In the genomic region with DNA sequence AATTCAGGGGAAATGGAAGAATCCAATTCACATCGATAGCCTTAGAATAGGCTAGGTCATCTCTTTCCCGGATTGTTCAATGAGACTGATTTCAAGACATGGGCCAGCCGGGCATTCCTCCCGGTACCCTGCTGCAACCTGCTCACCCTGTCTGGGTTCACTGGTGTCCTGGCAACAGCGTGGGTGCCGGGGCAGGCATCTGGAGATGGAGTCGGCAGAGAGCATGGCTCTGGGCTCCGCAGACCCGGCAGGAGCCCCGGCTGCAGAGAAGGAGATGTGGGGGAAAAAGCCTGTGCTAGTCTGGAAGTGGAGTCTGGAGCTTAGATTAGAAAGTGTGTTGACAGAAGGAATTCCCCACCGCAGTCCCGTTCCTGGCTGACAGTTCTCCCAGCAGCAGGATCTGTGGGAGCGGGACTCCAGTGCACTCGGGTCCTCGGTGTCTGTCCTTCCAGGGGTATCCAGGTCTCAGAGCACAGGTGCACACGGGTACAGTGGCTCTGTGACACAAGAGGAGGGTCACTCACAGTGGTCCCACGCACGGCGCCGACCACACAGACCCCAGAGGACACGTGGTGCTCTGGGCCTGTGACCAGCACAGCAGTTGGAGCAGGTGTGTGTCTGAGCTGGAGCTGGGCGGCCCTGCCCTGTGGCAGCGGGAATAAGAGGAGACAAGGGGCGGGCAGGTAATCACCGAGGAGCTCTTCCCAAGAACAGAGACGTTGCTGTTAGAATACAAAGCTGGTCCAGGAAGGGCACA, we compare ENCODE assay signal across 26 cellular contexts.
DNase-seq lines count a peak whose midpoint lies in the region; ATAC-seq and TF ChIP-seq lines count a peak whose summit lies in the region.
"Had no signal": no experiment of that assay in that cellular context is flagged by ENCODE, and none has a peak within 500 bp of the region (broad histone marks: within the 10 kb centered on the region; RNA-seq: fewer than 3 reads in every experiment).

No MANE protein-coding gene starts in this region.

- peak overlapping the region; percentile 44 for H2BK120ac ChIP-seq in trophoblast cell (ENCODE audit: insufficient read depth, low read length, poor library complexity)

- peak overlapping the region; percentile 81 for H2BK12ac ChIP-seq in trophoblast cell (ENCODE audit: low read length)

- no peak for DNase-seq in activated naive CD4-positive, alpha-beta T cell treated with anti-CD3 and anti-CD28 coated beads, Interleukin-2, amount 10 ng/mL, durations not matched to agents 7 days and 5 days
- no peak for DNase-seq in Panc1 (ENCODE audit: low read depth, low spot score)
- DNase-seq in trophoblast cell = no peak
- no peak for DNase-seq in progenitor cell of endocrine pancreas (ENCODE audit: low spot score, unreplicated experiment)
- DNase-seq in NCI-H748 treated with DMSO at 0.1 percent for 48 hours (lab: John Stamatoyannopoulos, UW) = no peak
- DNase-seq in brain microvascular endothelial cell = no peak
- DNase-seq: 8988T; ACHN; Calu3; DMS79 treated with DMSO at 0.1 percent for 48 hours; GF-D8; HCEC 1CT; Karpas-422; NCI-H1092 treated with DMSO at 0.1 percent for 48 hours; NCI-H1436; NCI-H187; NCI-H2081 treated with DMSO at 0.1 percent for 48 hours; NCI-H2171 treated with DMSO at 0.1 percent for 48 hours; NCI-H345; NCI-H510A treated with DMSO at 0.1 percent for 48 hours; NK-92 treated with Interleukin-12 subunit alpha and Interleukin-12 subunit beta, amount 100 ng/mL, for 24 hours; PC-3 had no signal

- no peak for ATAC-seq in Panc1
- ATAC-seq: PC-3, Right ventricle myocardium inferior had no signal

- POLR2A ChIA-PET in Panc1 (lab: Charles Lee) = interaction anchor here (0.6 kb wide), 1 partner anchor 1583 kb away, joined by 3 read pairs; no protein-coding TSS in a partner anchor

- peaks cover 17% of the 10 kb centered on the region for H3K79me1 ChIP-seq in trophoblast cell (ENCODE audit: low read length)

- peak overlapping the region; percentile 44; the same call in 1 of the 2 replicates for H3K27ac ChIP-seq in Panc1 (ENCODE audit: low read length)
- H3K27ac ChIP-seq in trophoblast cell (ENCODE audit: low read depth, low read length) = no peak overlapping the region
- no peak overlapping the region for H3K27ac ChIP-seq in brain microvascular endothelial cell
- H3K27ac ChIP-seq: SJSA1 had no signal

- no peaks in the 10 kb centered on the region for H3K9me3 Mint-ChIP-seq in activated naive CD4-positive, alpha-beta T cell treated with anti-CD3 and anti-CD28 coated beads, Interleukin-2, amount 50 U/mL, for 24 hours
- no peaks in the 10 kb centered on the region for H3K9me3 Mint-ChIP-seq in activated naive CD4-positive, alpha-beta T cell treated with anti-CD3 and anti-CD28 coated beads, Interleukin-2, amount 10 ng/mL, durations not matched to agents 7 days and 5 days
- H3K9me3 Mint-ChIP-seq in dendritic cell treated with granulocyte-macrophage colony-stimulating factor and Interleukin-4, amounts not matched to agents 40 ng/mL and 50 ng/mL, for 4 days = no peaks in the 10 kb centered on the region
- peaks cover 5% of the 10 kb centered on the region for H3K9me3 Mint-ChIP-seq in progenitor cell of endocrine pancreas (ENCODE audit: low read depth)

- no peak overlapping the region for H4K12ac ChIP-seq in trophoblast cell (ENCODE audit: low read depth, low read length)

- no TSS peak for BruUV-seq in Panc1 (replicated peaks; lab: Mats Ljungman, UMichigan)

- H3K9me3 ChIP-seq in Panc1 (ENCODE audit: control insufficient read depth, insufficient read depth, low read depth, low read length) = no peaks in the 10 kb centered on the region
- H3K9me3 ChIP-seq in trophoblast cell (ENCODE audit: insufficient read depth, low read depth, low read length) = no peaks in the 10 kb centered on the region
- H3K9me3 ChIP-seq: SJSA1 had no signal

- no peak overlapping the region for H4K8ac ChIP-seq in trophoblast cell (ENCODE audit: low read depth, low read length)

- H3K36me3 Mint-ChIP-seq in activated naive CD4-positive, alpha-beta T cell treated with anti-CD3 and anti-CD28 coated beads, Interleukin-2, amount 50 U/mL, for 24 hours = no peaks in the 10 kb centered on the region
- no peaks in the 10 kb centered on the region for H3K36me3 Mint-ChIP-seq in activated naive CD4-positive, alpha-beta T cell treated with anti-CD3 and anti-CD28 coated beads, Interleukin-2, amount 10 ng/mL, durations not matched to agents 7 days and 5 days
- no peaks in the 10 kb centered on the region for H3K36me3 Mint-ChIP-seq in dendritic cell treated with granulocyte-macrophage colony-stimulating factor and Interleukin-4, amounts not matched to agents 40 ng/mL and 50 ng/mL, for 4 days (ENCODE audit: low read depth)
- H3K36me3 Mint-ChIP-seq in progenitor cell of endocrine pancreas (ENCODE audit: insufficient read depth) = no peaks in the 10 kb centered on the region

- in situ Hi-C loops in Panc1 (cut with HindIII; ENCODE audit: low pct_unique_long_range_greater_than_20kb, low sequenced_read_pairs) = no loop called here
- in situ Hi-C loops in brain microvascular endothelial cell (cut with HindIII; ENCODE audit: low pct_ligation_motif_present, low sequenced_read_pairs) = loop anchor here (25.0 kb wide), 1 partner anchor 524 kb away; no protein-coding TSS in a partner anchor

- no peaks in the 10 kb centered on the region for H3K79me2 ChIP-seq in trophoblast cell (ENCODE audit: control insufficient read depth, insufficient read depth, low read length, poor library complexity)

- H3K4me1 ChIP-seq in Panc1 (ENCODE audit: control insufficient read depth, insufficient read depth, low read length) (peaks cover 8% of the 10 kb centered on the region), trophoblast cell (ENCODE audit: control insufficient read depth in 1 of 2, insufficient read depth in 2 of 2, low read length in 2 of 2) (peaks cover 0 to 3% of the 10 kb centered on the region in 2 experiments)

- intact Hi-C loops in Panc1 (cut with micrococcal nuclease; ENCODE audit: unreplicated experiment) = loop anchor here (5.0 kb wide), 1 partner anchor 534 kb away; no protein-coding TSS in a partner anchor
- intact Hi-C loops in dendritic cell treated with granulocyte-macrophage colony-stimulating factor and Interleukin-4, amounts not matched to agents 40 ng/mL and 50 ng/mL, for 4 days (cut with micrococcal nuclease) = loop anchor here (5.0 kb wide), 1 partner anchor 539 kb away; no protein-coding TSS in a partner anchor

- no peak overlapping the region for H3K4ac ChIP-seq in trophoblast cell (ENCODE audit: low read depth, low read length)

- WGBS in trophoblast cell (ENCODE audit: extremely low coverage, insufficient coverage, insufficient read length) = no CpG with 5 or more reads among the region's 26 CpGs

- no peak overlapping the region for H2BK5ac ChIP-seq in trophoblast cell (ENCODE audit: low read depth, low read length, poor library complexity)

- no peak overlapping the region for H3K4me3 ChIP-seq in Panc1 (ENCODE audit: low read depth in 2 of 2, low read length in 2 of 2)
- no peak overlapping the region for H3K4me3 ChIP-seq in trophoblast cell (ENCODE audit: low read depth, low read length)
- H3K4me3 ChIP-seq in brain microvascular endothelial cell (ENCODE audit: low read depth, low read length) = no peak overlapping the region
- H3K4me3 ChIP-seq: SJSA1 had no signal

- peak overlapping the region; percentile 65 for H2AK5ac ChIP-seq in trophoblast cell (ENCODE audit: low read length)

- no peak overlapping the region for H3K4me2 ChIP-seq in trophoblast cell (ENCODE audit: low read length)

- peaks cover 7% of the 10 kb centered on the region for H3K27me3 Mint-ChIP-seq in activated naive CD4-positive, alpha-beta T cell treated with anti-CD3 and anti-CD28 coated beads, Interleukin-2, amount 50 U/mL, for 24 hours
- peaks cover 63% of the 10 kb centered on the region for H3K27me3 Mint-ChIP-seq in activated naive CD4-positive, alpha-beta T cell treated with anti-CD3 and anti-CD28 coated beads, Interleukin-2, amount 10 ng/mL, durations not matched to agents 7 days and 5 days
- H3K27me3 Mint-ChIP-seq in dendritic cell treated with granulocyte-macrophage colony-stimulating factor and Interleukin-4, amounts not matched to agents 40 ng/mL and 50 ng/mL, for 4 days = peaks cover 38% of the 10 kb centered on the region
- H3K27me3 Mint-ChIP-seq in progenitor cell of endocrine pancreas = peaks cover 28% of the 10 kb centered on the region

- H3K9ac ChIP-seq in trophoblast cell (ENCODE audit: low read length) = no peak overlapping the region

- no peaks in the 10 kb centered on the region for H3K27me3 ChIP-seq in Panc1 (ENCODE audit: control insufficient read depth, insufficient read depth, low read length)
- no peaks in the 10 kb centered on the region for H3K27me3 ChIP-seq in trophoblast cell (ENCODE audit: insufficient read depth, low read length)
- H3K27me3 ChIP-seq in brain microvascular endothelial cell (replicated peaks) = no peaks in the 10 kb centered on the region
- H3K27me3 ChIP-seq: SJSA1 had no signal

- H3K14ac ChIP-seq in trophoblast cell (ENCODE audit: low read length) = peak overlapping the region; percentile 50

- H3K18ac ChIP-seq in trophoblast cell (ENCODE audit: low read length) = peak overlapping the region; percentile 34

- no peak for TF ChIP-seq CTCF in Panc1 (IDR thresholded peaks at IDR 0.05)
- no peak for TF ChIP-seq CTCF in progenitor cell of endocrine pancreas (IDR thresholded peaks at IDR 0.05; ENCODE audit: unreplicated experiment)
- TF ChIP-seq CTCF in brain microvascular endothelial cell (IDR thresholded peaks at IDR 0.05; ENCODE audit: low read depth, low read length, missing control alignments) = no peak

- no peaks in the 10 kb centered on the region for H3K4me1 Mint-ChIP-seq in activated naive CD4-positive, alpha-beta T cell treated with anti-CD3 and anti-CD28 coated beads, Interleukin-2, amount 50 U/mL, for 24 hours
- peaks cover 6% of the 10 kb centered on the region for H3K4me1 Mint-ChIP-seq in activated naive CD4-positive, alpha-beta T cell treated with anti-CD3 and anti-CD28 coated beads, Interleukin-2, amount 10 ng/mL, durations not matched to agents 7 days and 5 days
- peaks cover 5% of the 10 kb centered on the region for H3K4me1 Mint-ChIP-seq in dendritic cell treated with granulocyte-macrophage colony-stimulating factor and Interleukin-4, amounts not matched to agents 40 ng/mL and 50 ng/mL, for 4 days (ENCODE audit: low read depth)
- no peaks in the 10 kb centered on the region for H3K4me1 Mint-ChIP-seq in progenitor cell of endocrine pancreas (ENCODE audit: low read depth)

- H3K23ac ChIP-seq in trophoblast cell (ENCODE audit: low read length) = no peak overlapping the region

- no peak overlapping the region for H3K4me3 Mint-ChIP-seq in activated naive CD4-positive, alpha-beta T cell treated with anti-CD3 and anti-CD28 coated beads, Interleukin-2, amount 50 U/mL, for 24 hours
- H3K4me3 Mint-ChIP-seq in activated naive CD4-positive, alpha-beta T cell treated with anti-CD3 and anti-CD28 coated beads, Interleukin-2, amount 10 ng/mL, durations not matched to agents 7 days and 5 days = no peak overlapping the region
- H3K4me3 Mint-ChIP-seq in dendritic cell treated with granulocyte-macrophage colony-stimulating factor and Interleukin-4, amounts not matched to agents 40 ng/mL and 50 ng/mL, for 4 days = no peak overlapping the region
- H3K4me3 Mint-ChIP-seq in progenitor cell of endocrine pancreas (ENCODE audit: low read depth) = no peak overlapping the region

- no peak overlapping the region for H2AFZ ChIP-seq in trophoblast cell (ENCODE audit: insufficient read depth, low read length, poor library complexity)

- H3K27ac Mint-ChIP-seq in activated naive CD4-positive, alpha-beta T cell treated with anti-CD3 and anti-CD28 coated beads, Interleukin-2, amount 50 U/mL, for 24 hours = peak overlapping the region; percentile 13
- H3K27ac Mint-ChIP-seq in activated naive CD4-positive, alpha-beta T cell treated with anti-CD3 and anti-CD28 coated beads, Interleukin-2, amount 10 ng/mL, durations not matched to agents 7 days and 5 days = no peak overlapping the region
- peak overlapping the region; percentile 19 for H3K27ac Mint-ChIP-seq in dendritic cell treated with granulocyte-macrophage colony-stimulating factor and Interleukin-4, amounts not matched to agents 40 ng/mL and 50 ng/mL, for 4 days
- no peak overlapping the region for H3K27ac Mint-ChIP-seq in progenitor cell of endocrine pancreas

- peak overlapping the region; percentile 40 for H4K91ac ChIP-seq in trophoblast cell (ENCODE audit: low read depth, low read length)

- H3K36me3 ChIP-seq in Panc1 (ENCODE audit: control insufficient read depth, insufficient read depth, low read length) = no peaks in the 10 kb centered on the region
- H3K36me3 ChIP-seq in trophoblast cell (ENCODE audit: control insufficient read depth in 1 of 2, insufficient read depth in 2 of 2, low read length in 2 of 2) = peaks cover 0 to 2% of the 10 kb centered on the region in 2 experiments
- H3K36me3 ChIP-seq in brain microvascular endothelial cell (replicated peaks) = no peaks in the 10 kb centered on the region
- H3K36me3 ChIP-seq: SJSA1 had no signal

- CTCF ChIA-PET in activated naive CD4-positive, alpha-beta T cell treated with anti-CD3 and anti-CD28 coated beads, Interleukin-2, amount 10 ng/mL, durations not matched to agents 7 days and 5 days (lab: Charles Lee) = interaction anchor here (1.7 kb wide), 1 partner anchor 23 kb away, joined by 4 read pairs; no protein-coding TSS in a partner anchor
- CTCF ChIA-PET in Panc1 (lab: Charles Lee) = no interaction called here

Comparison
In these comparisons a context has a peak if more than half of its experiments do, and no peak if none do; other contexts are left out.
1. H3K27ac Mint-ChIP-seq: peak in activated naive CD4-positive, alpha-beta T cell treated with anti-CD3 and anti-CD28 coated beads, Interleukin-2, amount 50 U/mL, for 24 hours (single experiment) and dendritic cell treated with granulocyte-macrophage colony-stimulating factor and Interleukin-4, amounts not matched to agents 40 ng/mL and 50 ng/mL, for 4 days (single experiment); none in activated naive CD4-positive, alpha-beta T cell treated with anti-CD3 and anti-CD28 coated beads, Interleukin-2, amount 10 ng/mL, durations not matched to agents 7 days and 5 days (single experiment) and progenitor cell of endocrine pancreas (single experiment).